ENCODE assay signal across 19 cellular contexts in genomic region chr14:105845725-105846309, GRCh38.
DNase-seq lines count a peak whose midpoint lies in the region; ATAC-seq, FAIRE-seq and TF ChIP-seq lines count a peak whose summit lies in the region.
"Had no signal": no experiment of that assay in that cellular context is flagged by ENCODE, and none has a peak within 500 bp of the region (broad histone marks: within the 10 kb centered on the region; RNA-seq: fewer than 3 reads in every experiment).

No MANE protein-coding gene starts in this region.

- no CpG with 5 or more reads among the region's 10 CpGs for WGBS in GM12878 (ENCODE audit: insufficient coverage, insufficient replicate concordance, low lambda C conversion rate, missing lambda C conversion rate)
- 79 to 94% (median 83%) methylated on average over 8 to 10 of the region's 10 CpGs for WGBS in spleen, 5 donors
- WGBS in transverse colon (ENCODE audit: low coverage in 1 of 2), 2 donors = 80% methylated on average over 3 of the region's 10 CpGs; no CpG with 5 or more reads in 1 of the 2 donors

- TF ChIP-seq RAD21 in GM12878 (IDR thresholded peaks at IDR 0.05; ENCODE audit: insufficient read depth, low read depth, low read length) = no peak

- H3K4me2 ChIP-seq in GM12878 (ENCODE audit: control insufficient read depth, insufficient read depth) = no peak overlapping the region
- H3K4me2 ChIP-seq: A549 had no signal

- H3K36me3 ChIP-seq in GM12878 (ENCODE audit: control insufficient read depth in 2 of 2, insufficient read depth in 2 of 2, low read length in 1 of 2) (peaks cover 0 to 24% of the 10 kb centered on the region in 2 experiments; a peak in 2 of 4 replicates), spleen (peaks cover 0 to 61% (median 11%) of the 10 kb centered on the region in 6 donors), transverse colon (no peaks in the 10 kb centered on the region), WERI-Rb-1 (no peaks in the 10 kb centered on the region)

- no peak overlapping the region for H3K27ac Mint-ChIP-seq in WTC11
- H3K27ac Mint-ChIP-seq: CD14-positive monocyte, HFFc6 had no signal

- H2AFZ ChIP-seq in GM12878 (ENCODE audit: control insufficient read depth, low read depth, low read length) = no peak overlapping the region

- no peak overlapping the region for H3K9ac ChIP-seq in GM12878 (ENCODE audit: control insufficient read depth, insufficient read depth, low read length)

- CTCF ChIA-PET in GM12878 (lab: Yijun Ruan, JAX) = no interaction called here
- CTCF ChIA-PET in WTC11 (lab: Charles Lee) = no interaction called here

- TF ChIP-seq EP300 in GM12878 (IDR thresholded peaks at IDR 0.05; ENCODE audit: borderline replicate concordance in 1 of 2, control insufficient read depth in 1 of 2, low read depth in 2 of 2, low read length in 2 of 2) (no peak), transverse colon (IDR thresholded peaks at IDR 0.05; ENCODE audit: low read depth) (no peak)

- H3K4me3 Mint-ChIP-seq in activated T-cell treated with anti-CD3 and anti-CD28 coated beads, Interleukin-2, amount 50 U/mL, for 4 hours = no peak overlapping the region
- no peak overlapping the region for H3K4me3 Mint-ChIP-seq in WTC11
- H3K4me3 Mint-ChIP-seq: HFFc6 had no signal

- SMC1A ChIA-PET in GM12878 (lab: Charles Lee; ENCODE audit: uncharacterized antibody, unreplicated experiment) = no interaction called here

- intact Hi-C loops in GM12878 (cut with micrococcal nuclease; ENCODE audit: unreplicated experiment) = loop anchor here (5.0 kb wide), 1 partner anchor 286 kb away; no protein-coding TSS in a partner anchor
- intact Hi-C loops in spleen (cut with DNase I; ENCODE audit: low total_unique reads) = no loop called here
- intact Hi-C loops in transverse colon (cut with DNase I; ENCODE audit: low total_unique reads) = no loop called here

- ATAC-seq in activated T-cell treated with anti-CD3 and anti-CD28 coated beads, Interleukin-2, amount 50 U/mL, for 4 hours = no peak
- no peak for ATAC-seq in GM12878
- no peak for ATAC-seq in WTC11
- ATAC-seq: A549, HepG2, PC-3 had no signal

- peaks cover 5% of the 10 kb centered on the region for H3K27me3 Mint-ChIP-seq in activated T-cell treated with anti-CD3 and anti-CD28 coated beads, Interleukin-2, amount 50 U/mL, for 4 hours (ENCODE audit: low read depth)
- peaks cover 17% of the 10 kb centered on the region for H3K27me3 Mint-ChIP-seq in WTC11 (ENCODE audit: low read depth)

- H3K4me1 ChIP-seq in GM12878 (ENCODE audit: control insufficient read depth, insufficient read depth, low read length) (no peaks in the 10 kb centered on the region), spleen (no peaks in the 10 kb centered on the region), transverse colon (no peaks in the 10 kb centered on the region)
- H3K4me1 ChIP-seq: A549 had no signal

- H3K9me3 Mint-ChIP-seq in activated T-cell treated with anti-CD3 and anti-CD28 coated beads, Interleukin-2, amount 50 U/mL, for 4 hours = no peaks in the 10 kb centered on the region
- peaks cover 55% of the 10 kb centered on the region for H3K9me3 Mint-ChIP-seq in WTC11
- H3K9me3 Mint-ChIP-seq: CD14-positive monocyte had no signal

- BruUV-seq in GM12878 (replicated peaks; lab: Mats Ljungman, UMichigan) = no TSS peak

- RAD21 ChIA-PET in GM12878 (lab: Charles Lee; ENCODE audit: unreplicated experiment) = no interaction called here

- FAIRE-seq in GM12878 (lab: Jason Lieb, UNC) = no peak
- FAIRE-seq: A549, GM19239, HepG2 had no signal

- TF ChIP-seq POLR2A in GM12878 (IDR thresholded peaks at IDR 0.05; ENCODE audit: low read depth, low read length) (no peak), spleen (IDR thresholded peaks at IDR 0.05) (no peak), transverse colon (IDR thresholded peaks at IDR 0.05) (no peak)

- TF ChIP-seq CTCF in GM12878 (IDR thresholded peaks at IDR 0.05 in 2 of 3, conservative IDR thresholded peaks at IDR 0.05 in 1 of 3; ENCODE audit: control insufficient read depth in 2 of 3, extremely low read depth in 1 of 3, insufficient read depth in 1 of 3, low read depth in 3 of 3, low read length in 3 of 3) (no peak), spleen (IDR thresholded peaks at IDR 0.05 in 8 of 11, conservative IDR thresholded peaks at IDR 0.05 in 3 of 11) (no peak), WTC11 (IDR thresholded peaks at IDR 0.05) (no peak), transverse colon (IDR thresholded peaks at IDR 0.05) (no peak), WERI-Rb-1 (IDR thresholded peaks at IDR 0.05; ENCODE audit: low read depth, low read length) (no peak)

- peak; percentile 2 for DNase-seq in activated T-cell treated with anti-CD3 and anti-CD28 coated beads, Interleukin-2, amount 50 U/mL, for 4 hours
- no peak for DNase-seq in activated T-cell treated with anti-CD3 and anti-CD28 coated beads for 4 hours
- DNase-seq in D341Med (ENCODE audit: low spot score) = peak; percentile 9
- DNase-seq in GM12878 (ENCODE audit: low read depth, low spot score) = no peak
- peak; percentile 67 for DNase-seq in spleen
- DNase-seq in WTC11 (ENCODE audit: low spot score) = no peak
- no peak for DNase-seq in transverse colon
- DNase-seq in WERI-Rb-1 = no peak
- DNase-seq: HFFc6, KG1, NCI-H1436, NCI-H2029 treated with DMSO at 0.1 percent for 48 hours, NCI-H2171 treated with DMSO at 0.1 percent for 48 hours, NCI-H446 treated with DMSO at 0.1 percent for 48 hours, PC-3 had no signal

- H3K79me2 ChIP-seq in GM12878 (ENCODE audit: control insufficient read depth, insufficient read depth, low read length) = no peaks in the 10 kb centered on the region

- POLR2A ChIA-PET in GM12878 (lab: Charles Lee) (interaction anchor here (1.5 kb wide), 1 partner anchor 14 kb away, joined by 5 read pairs; no protein-coding TSS in a partner anchor), WTC11 (lab: Charles Lee) (no interaction called here)

- H3K4me3 ChIP-seq in GM12878 (no peak overlapping the region), spleen (no peak overlapping the region), transverse colon (no peak overlapping the region), WERI-Rb-1 (ENCODE audit: low read depth, low read length) (no peak overlapping the region)
- H3K4me3 ChIP-seq: A549 had no signal

- H3K27me3 ChIP-seq in GM12878 (replicated peaks in 1 of 2; ENCODE audit: control insufficient read depth in 2 of 2, insufficient read depth in 2 of 2, low read length in 1 of 2) = no peaks in the 10 kb centered on the region
- H3K27me3 ChIP-seq in spleen (replicated peaks in 1 of 7) = no peaks in the 10 kb centered on the region
- no peaks in the 10 kb centered on the region for H3K27me3 ChIP-seq in transverse colon
- H3K27me3 ChIP-seq in WERI-Rb-1 (ENCODE audit: insufficient read depth, low read depth, severe bottlenecking) = peaks cover 81% of the 10 kb centered on the region

- H4K20me1 ChIP-seq in GM12878 (ENCODE audit: control insufficient read depth, insufficient read depth) = no peaks in the 10 kb centered on the region

- no peaks in the 10 kb centered on the region for H3K36me3 Mint-ChIP-seq in activated T-cell treated with anti-CD3 and anti-CD28 coated beads, Interleukin-2, amount 50 U/mL, for 4 hours (ENCODE audit: insufficient read depth)
- H3K36me3 Mint-ChIP-seq in WTC11 = peaks cover 61% of the 10 kb centered on the region
- H3K36me3 Mint-ChIP-seq: CD14-positive monocyte had no signal

- in situ Hi-C loops in GM12878 (cut with MboI) = no loop called here
- in situ Hi-C loops in transverse colon (cut with MboI; ENCODE audit: low pct_ligation_motif_present in 1 of 4, low pct_unique_long_range_greater_than_20kb in 1 of 4, low sequenced_read_pairs in 3 of 4) = no loop called here

- no peak overlapping the region for H3K27ac ChIP-seq in GM12878 (ENCODE audit: control insufficient read depth, insufficient read depth)
- no peak overlapping the region for H3K27ac ChIP-seq in spleen
- no peak overlapping the region for H3K27ac ChIP-seq in transverse colon
- no peak overlapping the region for H3K27ac ChIP-seq in WERI-Rb-1
- H3K27ac ChIP-seq: A549 had no signal

- no peaks in the 10 kb centered on the region for H3K4me1 Mint-ChIP-seq in activated T-cell treated with anti-CD3 and anti-CD28 coated beads, Interleukin-2, amount 50 U/mL, for 4 hours (ENCODE audit: low read depth)
- H3K4me1 Mint-ChIP-seq in WTC11 = no peaks in the 10 kb centered on the region
- H3K4me1 Mint-ChIP-seq: CD14-positive monocyte had no signal

- H3K9me3 ChIP-seq in GM12878 (replicated peaks; ENCODE audit: control insufficient read depth, insufficient read depth, low read length) (no peaks in the 10 kb centered on the region), spleen (no peaks in the 10 kb centered on the region), transverse colon (no peaks in the 10 kb centered on the region), WERI-Rb-1 (ENCODE audit: severe bottlenecking) (no peaks in the 10 kb centered on the region)
- H3K9me3 ChIP-seq: A549 had no signal

TF ChIP-seq in GM12878, 131 proteins besides CTCF, POLR2A, EP300 and RAD21:
- TF ChIP-seq POLR2AphosphoS2 (IDR thresholded peaks at IDR 0.05; ENCODE audit: low read depth, low read length) = 0 out of 2 replicates have a peak, but pooled peaks have one; percentile 46
- TF ChIP-seq TCF3 (IDR thresholded peaks at IDR 0.05; ENCODE audit: borderline replicate concordance, insufficient read depth, low read depth, low read length) = no peak

TF ChIP-seq in WTC11, 78 proteins besides CTCF, POLR2A, EP300 and RAD21 (continues in another document):
- TF ChIP-seq, protein P1, sequence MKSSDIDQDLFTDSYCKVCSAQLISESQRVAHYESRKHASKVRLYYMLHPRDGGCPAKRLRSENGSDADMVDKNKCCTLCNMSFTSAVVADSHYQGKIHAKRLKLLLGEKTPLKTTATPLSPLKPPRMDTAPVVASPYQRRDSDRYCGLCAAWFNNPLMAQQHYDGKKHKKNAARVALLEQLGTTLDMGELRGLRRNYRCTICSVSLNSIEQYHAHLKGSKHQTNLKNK (CRISPR knock-in tag; IDR thresholded peaks at IDR 0.05) = no peak
- TF ChIP-seq USF2 (CRISPR knock-in tag; IDR thresholded peaks at IDR 0.05) = no peak
- TF ChIP-seq ZNF121 (CRISPR knock-in tag; IDR thresholded peaks at IDR 0.05) = no peak
- TF ChIP-seq IRF2 (CRISPR knock-in tag; IDR thresholded peaks at IDR 0.05; ENCODE audit: borderline replicate concordance, low read depth) = no peak

Comparison
In these comparisons a context has a peak if more than half of its experiments do, and no peak if none do; other contexts are left out.
1. DNase-seq: peak in activated T-cell treated with anti-CD3 and anti-CD28 coated beads, Interleukin-2, amount 50 U/mL, for 4 hours (single experiment), D341Med (single experiment) and spleen (single experiment); none in activated T-cell treated with anti-CD3 and anti-CD28 coated beads for 4 hours (single experiment), GM12878 (single experiment), WTC11 (single experiment), transverse colon (single experiment) and WERI-Rb-1 (single experiment).